Comparison of ENCODE assay signal across 9 cellular contexts in the genomic region with DNA sequence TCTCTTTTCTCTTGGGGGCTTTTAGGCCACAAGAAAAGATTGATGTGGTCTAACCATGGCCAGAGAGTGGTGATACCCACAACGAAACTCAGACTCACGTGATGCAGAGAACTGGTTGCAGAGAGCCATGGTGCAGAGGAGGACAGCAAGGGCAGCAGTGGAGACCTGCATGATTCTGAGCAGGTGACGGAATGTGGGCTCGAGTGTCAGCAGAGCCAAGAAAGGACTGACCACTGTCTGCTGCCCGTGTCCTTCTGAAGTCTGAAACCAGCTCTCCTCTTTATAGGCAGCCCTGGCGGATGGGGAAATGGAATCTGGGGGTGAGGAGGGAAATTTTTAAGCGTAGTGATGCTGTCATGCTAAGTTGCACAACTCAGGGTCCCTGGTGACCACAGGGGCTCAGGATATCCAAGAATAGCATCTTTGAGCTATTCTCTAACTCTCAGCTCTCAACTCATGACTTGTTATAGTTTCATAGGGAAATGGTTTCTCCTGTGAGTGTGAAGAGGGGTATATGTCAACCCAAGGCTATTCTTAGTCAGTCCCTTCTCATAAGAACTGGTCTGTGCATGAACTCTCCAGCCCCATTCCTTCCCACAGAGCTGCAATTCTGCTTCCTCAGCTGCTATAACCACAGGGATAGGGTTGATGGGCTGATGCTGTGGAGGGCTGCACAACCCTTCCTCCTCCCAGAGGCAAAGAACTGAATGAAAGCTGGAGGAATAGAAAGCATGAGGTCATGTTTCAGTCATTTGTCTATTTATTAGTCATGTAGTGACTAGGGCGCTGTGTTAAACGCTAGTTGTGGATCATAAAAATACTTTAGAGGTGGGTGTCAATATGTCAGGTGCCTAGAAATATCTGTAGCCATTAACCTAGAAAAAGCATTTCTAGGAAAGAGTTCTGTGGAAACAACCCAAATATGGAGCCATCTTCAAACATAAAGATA. TPM values are rescaled to one million over a fixed set of nuclear protein-coding genes. Genes with fewer than 3 reads are reported as not detected.
DNase-seq lines count a peak whose midpoint lies in the region; ATAC-seq and TF ChIP-seq lines count a peak whose summit lies in the region.
"Had no signal": no experiment of that assay in that cellular context is flagged by ENCODE, and none has a peak within 500 bp of the region (broad histone marks: within the 10 kb centered on the region; RNA-seq: fewer than 3 reads in every experiment).

A gene (minus strand): TSS at position 256 of the 949 bp plus-strand sequence. CDS start 85 bp downstream, at position 171.

- H3K27ac Mint-ChIP-seq in T-helper 2 cell treated with Interferon-gamma antibody and Interleukin-4, amounts not matched to agents 5 μg/mL and 100 μg/mL, for 36 hours: peak within 1 kb of the TSS; percentile 34

- no peaks in the 10 kb centered on the region for H3F3A ChIP-seq in PC-9 (ENCODE audit: insufficient read depth, low read depth)

- H3K4me3 Mint-ChIP-seq in T-helper 2 cell treated with Interferon-gamma antibody and Interleukin-4, amounts not matched to agents 5 μg/mL and 100 μg/mL, for 36 hours: peak within 1 kb of the TSS; percentile 24
- H3K4me3 Mint-ChIP-seq: neural crest cell had no signal

- H3K9me2 ChIP-seq in PC-9 (ENCODE audit: insufficient read depth): no peaks in the 10 kb centered on the region

- H3K9me3 ChIP-seq in mononuclear cell (ENCODE audit: low read depth, low read length) (no peaks in the 10 kb centered on the region), PC-9 (ENCODE audit: insufficient read depth, low read depth) (no peaks in the 10 kb centered on the region)

- peaks cover 21% of the 10 kb centered on the region for H3K27me3 Mint-ChIP-seq in T-helper 2 cell treated with Interferon-gamma antibody and Interleukin-4, amounts not matched to agents 5 μg/mL and 100 μg/mL, for 36 hours (ENCODE audit: low read depth)

- BruUV-seq in PC-9 (replicated peaks; lab: Mats Ljungman, UMichigan): no TSS peak

- H3K4me2 ChIP-seq in PC-9: no peak within 1 kb of the TSS

- no peak within 1 kb of the TSS for H3K27ac ChIP-seq in PC-9

- no peaks in the 10 kb centered on the region for H3K27me3 ChIP-seq in mononuclear cell (ENCODE audit: insufficient read depth, low read length)
- peaks cover 52% of the 10 kb centered on the region for H3K27me3 ChIP-seq in PC-9 (ENCODE audit: insufficient read depth, low read depth)

- peaks cover 29% of the 10 kb centered on the region for H3K4me1 Mint-ChIP-seq in T-helper 2 cell treated with Interferon-gamma antibody and Interleukin-4, amounts not matched to agents 5 μg/mL and 100 μg/mL, for 36 hours (ENCODE audit: low read depth)
- H3K4me1 Mint-ChIP-seq: neural crest cell had no signal

- no peak within 1 kb of the TSS for H2AFZ ChIP-seq in PC-9

- no peaks in the 10 kb centered on the region for H3K36me3 ChIP-seq in PC-9 (ENCODE audit: low read depth)

- TF ChIP-seq CTCF in PC-9 (conservative IDR thresholded peaks at IDR 0.05): no peak

- H4K20me1 ChIP-seq in PC-9 (ENCODE audit: insufficient read depth): no peaks in the 10 kb centered on the region

- no peak within 1 kb of the TSS for H3K4me3 ChIP-seq in mononuclear cell (ENCODE audit: low read length)
- no peak within 1 kb of the TSS for H3K4me3 ChIP-seq in PC-9

- peak; percentile 47 for DNase-seq in stimulated activated naive CD4-positive, alpha-beta T cell treated with Interleukin-2 at 50 U/mL for 16 hours (lab: John Stamatoyannopoulos, UW)
- DNase-seq in stimulated activated naive CD4-positive, alpha-beta T cell (lab: John Stamatoyannopoulos, UW): no peak
- DNase-seq in T-helper 2 cell treated with Interferon-gamma antibody and Interleukin-4, amounts not matched to agents 5 μg/mL and 100 μg/mL, for 36 hours (ENCODE audit: low spot score): peak; percentile 56
- DNase-seq in NCI-H1694 (lab: John Stamatoyannopoulos, UW) (no peak), NCI-H1930 (lab: John Stamatoyannopoulos, UW) (no peak), PC-9 (no peak)

- peak; percentile 52 for ATAC-seq in HG03060 (IDR thresholded peaks at IDR 0.05; ENCODE audit: low read depth, unreplicated experiment)

- no peaks in the 10 kb centered on the region for H3K79me2 ChIP-seq in PC-9 (ENCODE audit: low read depth)

- H3K9me3 Mint-ChIP-seq in T-helper 2 cell treated with Interferon-gamma antibody and Interleukin-4, amounts not matched to agents 5 μg/mL and 100 μg/mL, for 36 hours: no peaks in the 10 kb centered on the region
- H3K9me3 Mint-ChIP-seq: neural crest cell had no signal

- peaks cover 56% of the 10 kb centered on the region for H3K4me1 ChIP-seq in mononuclear cell (ENCODE audit: insufficient read depth, low read length)
- no peaks in the 10 kb centered on the region for H3K4me1 ChIP-seq in PC-9 (replicated peaks; ENCODE audit: insufficient read depth)

- CTCF ChIA-PET in PC-9 (lab: Charles Lee): no interaction called here

- H3K36me3 Mint-ChIP-seq in T-helper 2 cell treated with Interferon-gamma antibody and Interleukin-4, amounts not matched to agents 5 μg/mL and 100 μg/mL, for 36 hours (ENCODE audit: low read depth): no peaks in the 10 kb centered on the region

- POLR2A ChIA-PET in PC-9 (lab: Charles Lee; ENCODE audit: unreplicated experiment): interaction anchor here (0.7 kb wide), 1 partner anchor 1365 kb away, joined by 3 read pairs; no protein-coding TSS in a partner anchor

- intact Hi-C loops in PC-9 (cut with micrococcal nuclease; ENCODE audit: unreplicated experiment): no loop called here

RNA-seq across cellular contexts. Expression of the gene that starts here (rescaled TPM):
- total RNA-seq in mononuclear cell: 1,287 TPM
- not detected in 2 replicates for total RNA-seq in PC-9 (2021)
- total RNA-seq: neural crest cell had no signal

Comparison
In these comparisons a context has a peak if more than half of its experiments do, and no peak if none do; other contexts are left out.
1. RNA of the gene that starts here (total RNA-seq): 1,287 TPM in mononuclear cell (single experiment); not detected in PC-9; every median in the first group is over 1,000 times any median in the second.
2. DNase-seq: peak in stimulated activated naive CD4-positive, alpha-beta T cell treated with Interleukin-2 at 50 U/mL for 16 hours (single experiment) and T-helper 2 cell treated with Interferon-gamma antibody and Interleukin-4, amounts not matched to agents 5 μg/mL and 100 μg/mL, for 36 hours (single experiment); none in stimulated activated naive CD4-positive, alpha-beta T cell (0 of 6), NCI-H1694 (single experiment), NCI-H1930 (0 of 2) and PC-9 (0 of 2).